Comparison of ENCODE assay signal across 8 cellular contexts in the genomic region with DNA sequence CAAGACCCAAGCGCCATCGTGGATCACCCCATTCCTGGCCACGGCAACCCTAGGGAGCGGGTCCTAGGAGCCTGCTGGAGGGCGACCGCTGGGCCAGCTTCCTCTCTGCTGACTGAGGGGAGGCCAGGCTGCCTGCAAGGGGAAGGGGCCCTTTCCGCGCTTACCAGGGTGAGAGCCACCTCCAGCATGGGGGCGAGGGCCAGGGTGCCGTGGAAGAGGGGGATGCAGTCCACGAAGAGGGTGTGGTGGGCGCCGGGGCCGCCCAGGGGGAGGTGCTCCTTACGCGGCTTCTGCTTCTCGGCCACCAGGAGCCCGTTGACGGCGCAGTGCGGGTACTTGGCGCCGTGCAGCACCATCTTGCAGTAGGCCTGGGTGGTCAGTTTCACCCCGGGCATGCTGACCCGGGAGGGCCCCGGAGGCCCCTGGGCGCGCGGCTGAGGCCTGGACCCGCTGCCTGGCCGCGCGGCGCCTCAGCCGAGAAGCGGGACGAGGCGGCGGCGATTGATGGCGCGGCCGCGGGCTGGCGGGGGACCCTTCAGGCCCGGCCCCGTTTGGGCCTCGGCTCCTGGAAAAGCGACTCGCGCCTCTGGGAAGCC. TPM values are rescaled to one million over a fixed set of nuclear protein-coding genes. Genes with fewer than 3 reads are reported as not detected.
DNase-seq lines count a peak whose midpoint lies in the region; ATAC-seq and TF ChIP-seq lines count a peak whose summit lies in the region.

No MANE protein-coding gene starts in this region.

- H3K79me2 ChIP-seq in OCI-LY3 (ENCODE audit: low read length) = peaks cover 98% of the 10 kb centered on the region

- intact Hi-C loops in ascending aorta (cut with DNase I) = no loop called here

- H3K4me2 ChIP-seq in OCI-LY3 (ENCODE audit: low read length) = peak overlapping the region; percentile 100

- H3K9me3 ChIP-seq in OCI-LY3 (ENCODE audit: insufficient read depth, low read length) (no peaks in the 10 kb centered on the region), ascending aorta (no peaks in the 10 kb centered on the region), iPS-20b (ENCODE audit: insufficient read depth, low read depth, low read length) (no peaks in the 10 kb centered on the region)

- H2AFZ ChIP-seq in OCI-LY3 (ENCODE audit: low read depth, low read length) = no peak overlapping the region

- H3K27ac ChIP-seq in OCI-LY3 (ENCODE audit: low read length) = peak overlapping the region; percentile 3; the same call in 1 of the 2 replicates
- peak overlapping the region; percentile 73 to 79 for H3K27ac ChIP-seq in ascending aorta
- H3K27ac ChIP-seq in iPS-20b (ENCODE audit: low read length) = peak overlapping the region; percentile 76

- H3K9ac ChIP-seq in OCI-LY3 (ENCODE audit: low read length) (peak overlapping the region; percentile 80), iPS-20b (ENCODE audit: low read depth, low read length) (peak overlapping the region; percentile 89)

- H3K36me3 ChIP-seq in OCI-LY3 (replicated peaks; ENCODE audit: low read depth, low read length) (peaks cover 45% of the 10 kb centered on the region), ascending aorta (peaks cover 27 to 41% of the 10 kb centered on the region in 2 donors), iPS-20b (ENCODE audit: insufficient read depth, low read depth, low read length) (peaks cover 61% of the 10 kb centered on the region)

- no peak for TF ChIP-seq CTCF in OCI-LY3 (IDR thresholded peaks at IDR 0.05; ENCODE audit: low read depth, low read length)
- TF ChIP-seq CTCF in ascending aorta (IDR thresholded peaks at IDR 0.05) = no peak

- peaks cover 22% of the 10 kb centered on the region for H4K20me1 ChIP-seq in OCI-LY3 (ENCODE audit: insufficient read depth, low read length)

- DNase-seq in NCI-H510A (lab: John Stamatoyannopoulos, UW) = peak; percentile 20
- no peak for DNase-seq in NCI-H510A treated with DMSO at 0.1 percent for 48 hours (lab: John Stamatoyannopoulos, UW)
- DNase-seq in ascending aorta (ENCODE audit: low spot score in 2 of 2) = no peak
- DNase-seq in stimulated activated CD4-positive, alpha-beta T cell treated with anti-CD3 and anti-CD28 coated beads, Interleukin-15, amount 100 ng/mL, for 24 hours = peak; percentile 47

- H3K4me1 ChIP-seq in OCI-LY3 (ENCODE audit: low read length) = peaks cover 17% of the 10 kb centered on the region
- H3K4me1 ChIP-seq in ascending aorta = peaks cover 12 to 20% of the 10 kb centered on the region in 2 donors
- peaks cover 4% of the 10 kb centered on the region; the same call in 1 of the 2 replicates for H3K4me1 ChIP-seq in iPS-20b (ENCODE audit: insufficient read depth, low read length)

- H3K4me3 ChIP-seq in OCI-LY3 (ENCODE audit: low read length) (peak overlapping the region; percentile 91), ascending aorta (peak overlapping the region; percentile 84 to 99), iPS-20b (ENCODE audit: low read length) (peak overlapping the region; percentile 96)

- H3K27me3 ChIP-seq in OCI-LY3 (ENCODE audit: low read depth, low read length) = no peaks in the 10 kb centered on the region
- H3K27me3 ChIP-seq in ascending aorta = no peaks in the 10 kb centered on the region
- no peaks in the 10 kb centered on the region for H3K27me3 ChIP-seq in iPS-20b (ENCODE audit: insufficient read depth, low read length)

- ATAC-seq in HG02610 (IDR thresholded peaks at IDR 0.05; ENCODE audit: unreplicated experiment) (peak; percentile 21), HG03378 (IDR thresholded peaks at IDR 0.05; ENCODE audit: unreplicated experiment) (no peak)

RNA-seq across cellular contexts. Expression of gene EMC8, which starts 0.3 kb away (rescaled TPM):
- 11.9 TPM for total RNA-seq in ascending aorta

RNA-seq across cellular contexts. Expression of gene COX4I1, which starts 0.5 kb away (rescaled TPM):
- 148 TPM for total RNA-seq in ascending aorta

RNA-seq across cellular contexts. Expression of gene C16orf74, which starts 48.1 kb away (rescaled TPM):
- total RNA-seq in ascending aorta = not detected

Comparison
In these comparisons a context has a peak if more than half of its experiments do, and no peak if none do; other contexts are left out.
1. DNase-seq: peak in NCI-H510A (single experiment) and stimulated activated CD4-positive, alpha-beta T cell treated with anti-CD3 and anti-CD28 coated beads, Interleukin-15, amount 100 ng/mL, for 24 hours (single experiment); none in NCI-H510A treated with DMSO at 0.1 percent for 48 hours (single experiment) and ascending aorta (0 of 2).
2. H3K27ac ChIP-seq: peak in every context shown above with its lines; median percentile 76 in ascending aorta; 76 in iPS-20b; 3 in OCI-LY3.
3. Peak in every context shown above with its lines, with median percentiles within 50 percentile points of each other: H3K4me3 ChIP-seq.